In genomic region chr20:3785240-3786125, GRCh38 we compare ENCODE assay signal across 6 cellular contexts. TPM values are rescaled to one million over a fixed set of nuclear protein-coding genes. Genes with fewer than 3 reads are reported as not detected.
DNase-seq lines count a peak whose midpoint lies in the region; ATAC-seq and TF ChIP-seq lines count a peak whose summit lies in the region.

No MANE protein-coding gene starts in this region.

- H3K36me3 ChIP-seq in brain microvascular endothelial cell (replicated peaks) (no peaks in the 10 kb centered on the region), neuronal stem cell (replicated peaks in 1 of 2; ENCODE audit: control insufficient read depth in 2 of 2, insufficient read depth in 2 of 2, low read length in 2 of 2) (peaks cover 0 to 4% of the 10 kb centered on the region in 2 donors)

- peak overlapping the region; percentile 98 for H3K9ac ChIP-seq in neuronal stem cell (ENCODE audit: low read depth, low read length, poor library complexity)

- H3K4ac ChIP-seq in neuronal stem cell (ENCODE audit: low read length), result peak overlapping the region; percentile 97

- peak; percentile 4 for ATAC-seq in HG02973 (IDR thresholded peaks at IDR 0.05; ENCODE audit: unreplicated experiment)
- ATAC-seq in HG02623 (IDR thresholded peaks at IDR 0.05; ENCODE audit: unreplicated experiment), result no peak

- in situ Hi-C loops in brain microvascular endothelial cell (cut with HindIII; ENCODE audit: low pct_ligation_motif_present, low sequenced_read_pairs), result no loop called here

- H2AFZ ChIP-seq in neuronal stem cell (ENCODE audit: low read length), result no peak overlapping the region

- peaks cover 3 to 17% of the 10 kb centered on the region in 2 donors for H3K4me1 ChIP-seq in neuronal stem cell (ENCODE audit: control insufficient read depth in 2 of 2, insufficient read depth in 1 of 2, low read depth in 1 of 2, low read length in 2 of 2)

- H2BK120ac ChIP-seq in neuronal stem cell (ENCODE audit: low read depth, low read length), result no peak overlapping the region

- peak overlapping the region; percentile 89 for H2BK5ac ChIP-seq in neuronal stem cell (ENCODE audit: low read length)

- H3K14ac ChIP-seq in neuronal stem cell (ENCODE audit: low read length), result no peak overlapping the region

- H3K27me3 ChIP-seq in brain microvascular endothelial cell (replicated peaks), result no peaks in the 10 kb centered on the region
- peaks cover 0 to 2% (median 0%) of the 10 kb centered on the region in 3 experiments for H3K27me3 ChIP-seq in neuronal stem cell (ENCODE audit: control insufficient read depth in 3 of 3, insufficient read depth in 3 of 3, low read depth in 1 of 3, low read length in 3 of 3)

- H4K8ac ChIP-seq in neuronal stem cell (ENCODE audit: low read depth, low read length), result no peak overlapping the region

- H3K18ac ChIP-seq in neuronal stem cell (ENCODE audit: low read length), result peak overlapping the region; percentile 98

- no CpG with 5 or more reads among the region's 79 CpGs for WGBS in neuronal stem cell (ENCODE audit: extremely low coverage in 2 of 2, insufficient read length in 2 of 2, insufficient replicate concordance in 1 of 2), 2 donors

- H3K4me3 ChIP-seq in brain microvascular endothelial cell (ENCODE audit: low read depth, low read length) (peak overlapping the region; percentile 71), neuronal stem cell (ENCODE audit: low read length in 2 of 2) (peak overlapping the region; percentile 44 to 88)

- TF ChIP-seq CTCF in brain microvascular endothelial cell (IDR thresholded peaks at IDR 0.05; ENCODE audit: low read depth, low read length, missing control alignments), result no peak

- peak overlapping the region; percentile 99 for H3K23ac ChIP-seq in neuronal stem cell (ENCODE audit: low read depth, low read length, poor library complexity)

- peak overlapping the region; percentile 83 for H4K91ac ChIP-seq in neuronal stem cell (ENCODE audit: low read depth, low read length, poor library complexity)

- H3K27ac ChIP-seq in brain microvascular endothelial cell, result no peak overlapping the region
- H3K27ac ChIP-seq in neuronal stem cell (replicated peaks; ENCODE audit: low read length), result no peak overlapping the region

- H2AK5ac ChIP-seq in neuronal stem cell (ENCODE audit: low read depth, low read length), result peak overlapping the region; percentile 88

- H2BK15ac ChIP-seq in neuronal stem cell (ENCODE audit: low read length), result peak overlapping the region; percentile 71

- no peaks in the 10 kb centered on the region for H3K9me3 ChIP-seq in neuronal stem cell (replicated peaks in 1 of 2; ENCODE audit: control insufficient read depth in 2 of 2, insufficient read depth in 1 of 2, low read depth in 1 of 2, low read length in 2 of 2)

- peak overlapping the region; percentile 94 for H3K4me2 ChIP-seq in neuronal stem cell (ENCODE audit: insufficient read depth, low read length, poor library complexity, severe bottlenecking)

- peaks cover 11% of the 10 kb centered on the region for H3K79me1 ChIP-seq in neuronal stem cell (ENCODE audit: low read depth, low read length)

- H2BK12ac ChIP-seq in neuronal stem cell (ENCODE audit: low read length), result peak overlapping the region; percentile 35

- DNase-seq in brain microvascular endothelial cell, result no peak
- DNase-seq in neuronal stem cell (ENCODE audit: low spot score), result no peak
- DNase-seq in SIG-M5 (lab: John Stamatoyannopoulos, UW), result no peak
- no peak for DNase-seq in NCI-H187 (lab: John Stamatoyannopoulos, UW)

RNA-seq across cellular contexts. Expression of gene CENPB, which starts 1.1 kb away (rescaled TPM):
- 21.7 TPM for polyA plus RNA-seq in neuronal stem cell (2013, experiment 1 of 2)
- 21.0 TPM for polyA plus RNA-seq in neuronal stem cell (2013, experiment 2 of 2)

RNA-seq across cellular contexts. Expression of gene SPEF1, which starts 4.2 kb away (rescaled TPM):
- 0.13 TPM for polyA plus RNA-seq in neuronal stem cell (2013, experiment 1 of 2)
- 0.21 TPM for polyA plus RNA-seq in neuronal stem cell (2013, experiment 2 of 2)

RNA-seq across cellular contexts. Expression of gene CDC25B, which starts 10.6 kb away (rescaled TPM):
- polyA plus RNA-seq in neuronal stem cell (2013, experiment 1 of 2), result 31.6 TPM
- polyA plus RNA-seq in neuronal stem cell (2013, experiment 2 of 2), result 31.4 TPM

RNA-seq across cellular contexts. Expression of gene ADISSP, which starts 17.9 kb away (rescaled TPM):
- 57.7 TPM for polyA plus RNA-seq in neuronal stem cell (2013, experiment 1 of 2)
- 57.2 TPM for polyA plus RNA-seq in neuronal stem cell (2013, experiment 2 of 2)

RNA-seq across cellular contexts. Expression of gene AP5S1, which starts 34.9 kb away (rescaled TPM):
- polyA plus RNA-seq in neuronal stem cell (2013, experiment 1 of 2), result 1.3 TPM
- 1.3 TPM for polyA plus RNA-seq in neuronal stem cell (2013, experiment 2 of 2)
